Comparison of ENCODE assay signal across 8 cellular contexts in the genomic region with DNA sequence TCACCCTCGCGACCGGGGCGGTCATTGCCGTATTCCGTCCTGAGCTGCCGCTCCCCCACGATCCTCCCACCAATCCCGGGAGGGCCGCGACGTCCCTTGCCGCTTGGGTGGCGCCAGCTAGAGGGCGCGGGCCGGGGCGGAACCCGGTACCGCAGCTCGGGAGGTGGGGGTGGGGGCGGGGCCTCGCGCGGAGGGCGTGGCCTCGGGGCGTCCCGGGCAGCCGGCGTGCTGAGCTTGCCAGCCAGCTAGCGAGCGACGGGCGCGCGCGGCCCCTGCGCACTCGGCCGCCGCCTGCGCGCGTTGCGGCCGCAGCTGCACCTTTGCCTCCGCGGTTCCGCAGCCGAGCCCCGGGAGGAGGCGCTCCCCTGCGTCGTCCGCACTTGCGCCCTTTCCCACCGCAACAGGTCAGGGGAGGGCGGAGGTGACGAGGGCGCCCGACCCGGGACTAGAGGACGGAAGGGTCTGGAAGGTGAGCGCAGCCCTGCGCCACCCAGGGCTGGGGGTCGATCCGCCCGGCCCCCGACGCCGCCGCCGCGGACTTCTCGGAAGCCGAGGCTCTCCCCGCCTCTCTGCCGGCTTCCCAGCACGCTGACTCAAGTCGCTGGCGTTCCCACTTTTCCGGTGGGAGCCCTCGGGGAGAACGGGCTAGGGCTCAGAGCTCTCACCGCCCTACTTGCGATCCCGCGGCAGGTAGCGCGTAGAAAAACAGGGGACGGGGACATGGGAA. TPM values are rescaled to one million over a fixed set of nuclear protein-coding genes. Genes with fewer than 3 reads are reported as not detected.
DNase-seq lines count a peak whose midpoint lies in the region; ATAC-seq, FAIRE-seq and TF ChIP-seq lines count a peak whose summit lies in the region.

A gene with protein sequence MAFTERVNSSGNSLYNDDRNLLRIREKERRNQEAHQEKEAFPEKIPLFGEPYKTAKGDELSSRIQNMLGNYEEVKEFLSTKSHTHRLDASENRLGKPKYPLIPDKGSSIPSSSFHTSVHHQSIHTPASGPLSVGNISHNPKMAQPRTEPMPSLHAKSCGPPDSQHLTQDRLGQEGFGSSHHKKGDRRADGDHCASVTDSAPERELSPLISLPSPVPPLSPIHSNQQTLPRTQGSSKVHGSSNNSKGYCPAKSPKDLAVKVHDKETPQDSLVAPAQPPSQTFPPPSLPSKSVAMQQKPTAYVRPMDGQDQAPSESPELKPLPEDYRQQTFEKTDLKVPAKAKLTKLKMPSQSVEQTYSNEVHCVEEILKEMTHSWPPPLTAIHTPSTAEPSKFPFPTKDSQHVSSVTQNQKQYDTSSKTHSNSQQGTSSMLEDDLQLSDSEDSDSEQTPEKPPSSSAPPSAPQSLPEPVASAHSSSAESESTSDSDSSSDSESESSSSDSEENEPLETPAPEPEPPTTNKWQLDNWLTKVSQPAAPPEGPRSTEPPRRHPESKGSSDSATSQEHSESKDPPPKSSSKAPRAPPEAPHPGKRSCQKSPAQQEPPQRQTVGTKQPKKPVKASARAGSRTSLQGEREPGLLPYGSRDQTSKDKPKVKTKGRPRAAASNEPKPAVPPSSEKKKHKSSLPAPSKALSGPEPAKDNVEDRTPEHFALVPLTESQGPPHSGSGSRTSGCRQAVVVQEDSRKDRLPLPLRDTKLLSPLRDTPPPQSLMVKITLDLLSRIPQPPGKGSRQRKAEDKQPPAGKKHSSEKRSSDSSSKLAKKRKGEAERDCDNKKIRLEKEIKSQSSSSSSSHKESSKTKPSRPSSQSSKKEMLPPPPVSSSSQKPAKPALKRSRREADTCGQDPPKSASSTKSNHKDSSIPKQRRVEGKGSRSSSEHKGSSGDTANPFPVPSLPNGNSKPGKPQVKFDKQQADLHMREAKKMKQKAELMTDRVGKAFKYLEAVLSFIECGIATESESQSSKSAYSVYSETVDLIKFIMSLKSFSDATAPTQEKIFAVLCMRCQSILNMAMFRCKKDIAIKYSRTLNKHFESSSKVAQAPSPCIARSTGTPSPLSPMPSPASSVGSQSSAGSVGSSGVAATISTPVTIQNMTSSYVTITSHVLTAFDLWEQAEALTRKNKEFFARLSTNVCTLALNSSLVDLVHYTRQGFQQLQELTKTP (plus strand): TSS at position 240 of the 727 bp plus-strand sequence. CDS start 13,523 bp downstream, outside the sequence.

- ATAC-seq in HG03442 (IDR thresholded peaks at IDR 0.05; ENCODE audit: unreplicated experiment) = peak; percentile 47

- peak; percentile 94 for DNase-seq in BE2C
- DNase-seq in GM19239 (ENCODE audit: insufficient read length, low spot score) = peak; percentile 67
- peak; percentile 69 to 81 for DNase-seq in NCI-H524 (lab: John Stamatoyannopoulos, UW)
- DNase-seq in activated CD4-positive, alpha-beta T cell treated with anti-CD3 and anti-CD28 coated beads for 4 hours = peak; percentile 78 to 83
- DNase-seq in colonic mucosa = peak; percentile 93
- peak; percentile 96 for DNase-seq in left kidney (ENCODE audit: low read depth, low spot score)
- DNase-seq in stimulated activated CD4-positive, alpha-beta T cell treated with anti-CD3 and anti-CD28 coated beads, Interleukin-2, amount 100 ng/mL, for 4 hours (ENCODE audit: low read depth) = peak; percentile 74

- peak; percentile 27 for TF ChIP-seq CTCF in BE2C (IDR thresholded peaks at IDR 0.05; ENCODE audit: low read depth, low read length)
- TF ChIP-seq CTCF in colonic mucosa (IDR thresholded peaks at IDR 0.05) = peak; percentile 36

- H3K9me3 ChIP-seq in BE2C (no peaks in the 10 kb centered on the region), colonic mucosa (no peaks in the 10 kb centered on the region)

- intact Hi-C loops in colonic mucosa (cut with DNase I) = loop anchor here (1.0 kb wide), 1 partner anchor 71 kb away; no protein-coding TSS in a partner anchor

- H3K4me1 ChIP-seq in BE2C = no peaks in the 10 kb centered on the region
- peaks cover 5% of the 10 kb centered on the region for H3K4me1 ChIP-seq in colonic mucosa

- H3K4me3 ChIP-seq in BE2C (ENCODE audit: low read depth, low read length) = peak within 1 kb of the TSS; percentile 68
- H3K4me3 ChIP-seq in colonic mucosa = peak within 1 kb of the TSS; percentile 95

- peak; percentile 94 for FAIRE-seq in GM19239 (lab: Jason Lieb, UNC)

- no peaks in the 10 kb centered on the region for H3K36me3 ChIP-seq in BE2C
- H3K36me3 ChIP-seq in colonic mucosa = no peaks in the 10 kb centered on the region

- H3K27me3 ChIP-seq in BE2C (no peaks in the 10 kb centered on the region), colonic mucosa (no peaks in the 10 kb centered on the region)

- H3K27ac ChIP-seq in colonic mucosa = peak within 1 kb of the TSS; percentile 99

- peak within 1 kb of the TSS; percentile 93 to 99 for H3K9ac ChIP-seq in colonic mucosa (ENCODE audit: low read depth in 2 of 2, low read length in 2 of 2)

RNA-seq across cellular contexts. Expression of the gene that starts here (rescaled TPM):
- 11.4 TPM for polyA plus RNA-seq in BE2C (2012; ENCODE audit: insufficient read depth, insufficient read length, low read depth)
- 100 to 1,000 TPM in 1 of 2 donors, 10 to 100 TPM in 1; 73.5 to 104 TPM for total RNA-seq in colonic mucosa

Comparison
In these comparisons a context has a peak if more than half of its experiments do, and no peak if none do; other contexts are left out.
1. Peak in every context shown above with its lines: DNase-seq, ATAC-seq, H3K4me3 ChIP-seq and H3K27ac ChIP-seq.